ENCODE assay signal across 21 cellular contexts in genomic region chr12:80858356-80858755, GRCh38.
"Had no signal": no experiment of that assay in that cellular context is flagged by ENCODE, and none has a peak within 500 bp of the region (broad histone marks: within the 10 kb centered on the region; RNA-seq: fewer than 3 reads in every experiment).

No MANE protein-coding gene starts in this region.

- H3K4me1 ChIP-seq: breast epithelium, gastrocnemius medialis, prostate gland, upper lobe of right lung had no signal

- H3K27me3 ChIP-seq: breast epithelium, gastrocnemius medialis, upper lobe of right lung had no signal

- ATAC-seq: effector memory CD8-positive, alpha-beta T cell; gastrocnemius medialis; sciatic nerve; stimulated activated effector memory CD8-positive, alpha-beta T cell treated with anti-CD3 and anti-CD28 coated beads, Interleukin-12 subunit alpha, Interleukin-12 subunit beta, amount 100 ng/mL, for 72 hours; upper lobe of right lung; WTC11 had no signal

- H3K27ac ChIP-seq: breast epithelium, epithelial cell of prostate, prostate gland, thoracic aorta, upper lobe of right lung had no signal

- H3K9me3 ChIP-seq: breast epithelium, gastrocnemius medialis, prostate gland, thoracic aorta, upper lobe of right lung had no signal

- H3K4me3 ChIP-seq: breast epithelium, gastrocnemius medialis, prostate gland, thoracic aorta, upper lobe of right lung had no signal

- H3K36me3 ChIP-seq: breast epithelium, gastrocnemius medialis, prostate gland, thoracic aorta, upper lobe of right lung had no signal

- DNase-seq: activated CD4-positive, alpha-beta memory T cell treated with anti-CD3 and anti-CD28 coated beads, Interleukin-2, amount 10 ng/mL, durations not matched to agents 7 days and 5 days; activated CD4-positive, alpha-beta T cell treated with anti-CD3 and anti-CD28 coated beads for 4 hours; activated naive CD8-positive, alpha-beta T cell treated with anti-CD3 and anti-CD28 coated beads, Interleukin-2, amount 10 ng/mL, durations not matched to agents 7 days and 5 days; activated T-cell treated with anti-CD3 and anti-CD28 coated beads, Interleukin-2, amount 50 U/mL, for 48 hours; anterior cingulate cortex; dermis blood vessel endothelial cell; effector memory CD8-positive, alpha-beta T cell; gastrocnemius medialis; kidney; mesendoderm; occipital lobe; stimulated activated CD4-positive, alpha-beta T cell treated with anti-CD3 and anti-CD28 coated beads, Interleukin-1b, Interleukin-23, amount 100 ng/mL, for 48 hours; T-helper 2 cell; upper lobe of right lung had no signal
